2 cellular contexts compared by ENCODE assay signal in genomic region chr10:119893845-119894427, GRCh38.
TF ChIP-seq lines count a peak whose summit lies in the region.

No MANE protein-coding gene starts in this region.

TF ChIP-seq in SK-N-SH, 30 proteins besides CTCF, POLR2A, EP300 and RAD21 (continued from another document):
- TF ChIP-seq MAX (IDR thresholded peaks at IDR 0.05; ENCODE audit: low read depth) = no peak

TF ChIP-seq in SK-N-SH treated with all-trans-retinoic acid at 6 μM for 48 hours, 23 proteins besides CTCF, POLR2A, EP300 and RAD21 (continued from another document):
- no peak for TF ChIP-seq CREB5 (CRISPR knock-in tag; IDR thresholded peaks at IDR 0.05; ENCODE audit: low read depth)
- TF ChIP-seq OSR1 (CRISPR knock-in tag; IDR thresholded peaks at IDR 0.05) = no peak
- no peak for TF ChIP-seq TSHZ2 (CRISPR knock-in tag; IDR thresholded peaks at IDR 0.05)
- no peak for TF ChIP-seq POU6F1 (CRISPR knock-in tag; IDR thresholded peaks at IDR 0.05; ENCODE audit: borderline replicate concordance, low read depth)
- TF ChIP-seq PPARA (CRISPR knock-in tag; IDR thresholded peaks at IDR 0.05; ENCODE audit: borderline replicate concordance) = no peak
- TF ChIP-seq GLIS3 (CRISPR knock-in tag; IDR thresholded peaks at IDR 0.05) = no peak
- TF ChIP-seq ARNTL (CRISPR knock-in tag; IDR thresholded peaks at IDR 0.05; ENCODE audit: borderline replicate concordance, low read depth) = no peak
- no peak for TF ChIP-seq SNAI2 (CRISPR knock-in tag; IDR thresholded peaks at IDR 0.05)
- TF ChIP-seq BACH2 (CRISPR knock-in tag; IDR thresholded peaks at IDR 0.05; ENCODE audit: borderline replicate concordance) = no peak
